In the genomic region with DNA sequence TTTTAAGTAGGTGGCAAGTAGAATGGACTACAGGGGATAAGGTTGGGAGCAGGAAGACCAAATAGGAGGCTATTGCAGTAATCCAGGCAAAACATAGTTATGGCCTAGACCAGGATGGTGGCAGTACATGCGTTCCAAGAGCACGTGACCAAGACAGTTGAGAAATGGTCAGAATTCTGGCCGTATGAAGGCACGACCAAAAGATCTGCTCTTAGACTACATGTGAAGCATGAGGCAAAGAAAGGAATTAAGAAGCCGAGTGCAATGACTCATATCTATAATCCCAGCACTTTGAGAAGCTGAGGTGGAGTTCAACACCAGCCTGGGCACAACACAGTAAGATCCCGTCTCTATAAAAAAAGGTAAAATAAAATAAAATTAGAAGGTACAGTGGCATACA, we compare ENCODE assay signal across 23 cellular contexts.
"Had no signal": no experiment of that assay in that cellular context is flagged by ENCODE, and none has a peak within 500 bp of the region (broad histone marks: within the 10 kb centered on the region; RNA-seq: fewer than 3 reads in every experiment).

No MANE protein-coding gene starts in this region.

- ATAC-seq: activated CD8-positive, alpha-beta T cell treated with anti-CD3 and anti-CD28 coated beads for 36 hours; left lung; sciatic nerve; stimulated activated memory B cell treated with anti-CD40 and anti-IgM and Interleukin-4, amounts not matched to agents 10 μg/mL and 1 μg/mL and 100 μg/mL, for 72 hours; stimulated activated naive CD8-positive, alpha-beta T cell treated with anti-CD3 and anti-CD28 coated beads, Interleukin-15, amount 100 ng/mL, for 72 hours; upper lobe of right lung had no signal

- H3K9me3 ChIP-seq: ascending aorta, esophagus muscularis mucosa, left lung, neutrophil, ovary, upper lobe of right lung had no signal

- H3K4me3 ChIP-seq: ascending aorta, esophagus muscularis mucosa, left lung, ovary, upper lobe of right lung had no signal

- H3K27ac ChIP-seq: ascending aorta, esophagus muscularis mucosa, left lung, neutrophil, ovary, upper lobe of right lung had no signal

- H3K27me3 ChIP-seq: ascending aorta, brain microvascular endothelial cell, esophagus muscularis mucosa, left lung, neutrophil, ovary, upper lobe of right lung had no signal

- H3K36me3 ChIP-seq: ovary had no signal

- DNase-seq: activated B cell treated with CpG ODN at 0.5 μM for 24 hours; activated CD4-positive, alpha-beta T cell treated with anti-CD3 and anti-CD28 coated beads, Interleukin-2, amount 50 U/mL, for 1 hour; activated CD8-positive, alpha-beta T cell treated with anti-CD3 and anti-CD28 coated beads for 36 hours; activated T-cell treated with anti-CD3 and anti-CD28 coated beads, Interleukin-2, amount 50 U/mL, for 48 hours; brain microvascular endothelial cell; cortex of kidney; foreskin melanocyte; left lung; nephron progenitor cell; ovary; small intestine; stimulated activated CD4-positive, alpha-beta T cell treated with anti-CD3 and anti-CD28 coated beads, Interleukin-1b, Interleukin-23, amount 100 ng/mL, for 48 hours; stimulated activated CD4-positive, alpha-beta T cell treated with anti-CD3 and anti-CD28 coated beads, Interleukin-4, amount 100 ng/mL, for 4 hours; stimulated activated CD8-positive, alpha-beta memory T cell treated with anti-CD3 and anti-CD28 coated beads, Interleukin-4, amount 100 ng/mL, for 48 hours; stimulated activated naive CD8-positive, alpha-beta T cell treated with anti-CD3 and anti-CD28 coated beads, Interleukin-15, amount 100 ng/mL, for 72 hours; substantia nigra; T-helper 2 cell; upper lobe of right lung had no signal
